In genomic region chr1:166691476-166691875, GRCh38 we compare ENCODE assay signal across 19 cellular contexts.
A peak's percentile ranks its signal among the peaks of the same experiment; 100 is the strongest.
DNase-seq lines count a peak whose midpoint lies in the region; ATAC-seq, FAIRE-seq and TF ChIP-seq lines count a peak whose summit lies in the region.
"Had no signal": no experiment of that assay in that cellular context is flagged by ENCODE, and none has a peak within 500 bp of the region (broad histone marks: within the 10 kb centered on the region; RNA-seq: fewer than 3 reads in every experiment).

No MANE protein-coding gene starts in this region.

- in situ Hi-C loops in K562 (cut with MboI): no loop called here

- no TSS peak for BruUV-seq in K562 (replicated peaks; lab: Mats Ljungman, UMichigan)

- DNase-seq in DMS53 (lab: John Stamatoyannopoulos, UW): peak; percentile 10
- no peak for DNase-seq in DMS53 treated with DMSO at 0.1 percent for 48 hours (lab: John Stamatoyannopoulos, UW; ENCODE audit: unreplicated experiment)
- peak; percentile 54 for DNase-seq in HT1080 (ENCODE audit: low read depth)
- peak in 1 of 4 experiments; percentile 31 for DNase-seq in K562 (ENCODE audit: extremely low read depth in 1 of 4, low spot score in 3 of 4)
- peak; percentile 53 to 64 for DNase-seq in trophoblast cell
- DNase-seq in effector CD4-positive, alpha-beta T cell: no peak
- DNase-seq in frontal cortex (ENCODE audit: low spot score in 2 of 2): no peak
- DNase-seq: CD4-positive, CD25-positive, alpha-beta regulatory T cell; DMS79; EL; KBM-7 had no signal

- H3K79me2 ChIP-seq in K562 (ENCODE audit: control insufficient read depth, insufficient read depth, low read length) (no peaks in the 10 kb centered on the region), trophoblast cell (ENCODE audit: control insufficient read depth, insufficient read depth, low read length, poor library complexity) (no peaks in the 10 kb centered on the region)

- no peak for TF ChIP-seq EP300 in K562 (IDR thresholded peaks at IDR 0.05; ENCODE audit: low read length)

- H3K14ac ChIP-seq in trophoblast cell (ENCODE audit: low read length): no peak overlapping the region

- no peaks in the 10 kb centered on the region for H3K79me1 ChIP-seq in trophoblast cell (ENCODE audit: low read length)

- FAIRE-seq in K562 (lab: Jason Lieb, UNC): no peak
- FAIRE-seq in frontal cortex (lab: Jason Lieb, UNC): no peak
- FAIRE-seq: G401.6, GM12891, GM19239, H54 had no signal

- H2BK12ac ChIP-seq in trophoblast cell (ENCODE audit: low read length): no peak overlapping the region

- H3K27me3 ChIP-seq in K562 (ENCODE audit: control insufficient read depth in 2 of 2, insufficient read depth in 2 of 2, low read length in 2 of 2) (no peaks in the 10 kb centered on the region), trophoblast cell (ENCODE audit: insufficient read depth, low read length) (no peaks in the 10 kb centered on the region)

- H3K4me2 ChIP-seq in K562 (ENCODE audit: insufficient read depth, low read length): no peak overlapping the region
- H3K4me2 ChIP-seq in trophoblast cell (ENCODE audit: low read length): no peak overlapping the region

- no peak overlapping the region for H3K4ac ChIP-seq in trophoblast cell (ENCODE audit: low read depth, low read length)

- TF ChIP-seq RAD21 in K562 (CRISPR knock-in tag; conservative IDR thresholded peaks at IDR 0.05 in 1 of 2, IDR thresholded peaks at IDR 0.05 in 1 of 2): no peak

- no peaks in the 10 kb centered on the region for H3K9me1 ChIP-seq in K562 (ENCODE audit: control insufficient read depth, insufficient read depth, low read length)

- H4K91ac ChIP-seq in trophoblast cell (ENCODE audit: low read depth, low read length): no peak overlapping the region

- no peak overlapping the region for H3K23ac ChIP-seq in trophoblast cell (ENCODE audit: low read length)

- H2AK5ac ChIP-seq in trophoblast cell (ENCODE audit: low read length): no peak overlapping the region

- H3K4me3 ChIP-seq in K562 (no peak overlapping the region), trophoblast cell (ENCODE audit: low read depth, low read length) (no peak overlapping the region)

- no peak overlapping the region for H2BK120ac ChIP-seq in trophoblast cell (ENCODE audit: insufficient read depth, low read length, poor library complexity)

- intact Hi-C loops in K562 (cut with micrococcal nuclease): no loop called here

- H3K9ac ChIP-seq in K562 (ENCODE audit: insufficient read depth in 1 of 2, low read depth in 2 of 2, low read length in 2 of 2): no peak overlapping the region
- no peak overlapping the region for H3K9ac ChIP-seq in trophoblast cell (ENCODE audit: low read length)

- peak overlapping the region; percentile 78 for H2AFZ ChIP-seq in K562 (ENCODE audit: low read depth, low read length)
- H2AFZ ChIP-seq in trophoblast cell (ENCODE audit: insufficient read depth, low read length, poor library complexity): no peak overlapping the region

- TF ChIP-seq POLR2A in K562 (conservative IDR thresholded peaks at IDR 0.05): no peak

- peaks cover 2% of the 10 kb centered on the region; the same call in 1 of the 2 replicates for H3K9me3 ChIP-seq in K562 (replicated peaks; ENCODE audit: control insufficient read depth, insufficient read depth, low read depth, low read length)
- H3K9me3 ChIP-seq in trophoblast cell (ENCODE audit: insufficient read depth, low read depth, low read length): no peaks in the 10 kb centered on the region

- no peaks in the 10 kb centered on the region for H4K20me1 ChIP-seq in K562 (replicated peaks; ENCODE audit: control insufficient read depth, insufficient read depth, low read length)

- no peaks in the 10 kb centered on the region for H3K36me3 ChIP-seq in K562 (ENCODE audit: control insufficient read depth, insufficient read depth, low read length)
- H3K36me3 ChIP-seq in trophoblast cell (ENCODE audit: control insufficient read depth in 1 of 2, insufficient read depth in 2 of 2, low read length in 2 of 2): no peaks in the 10 kb centered on the region

- H3K27ac ChIP-seq in K562 (ENCODE audit: extremely low read depth, low read depth, low read length): no peak overlapping the region
- no peak overlapping the region for H3K27ac ChIP-seq in trophoblast cell (ENCODE audit: low read depth, low read length)
- H3K27ac ChIP-seq: 22Rv1, HL-60 had no signal

- no peak for TF ChIP-seq CTCF in K562 (IDR thresholded peaks at IDR 0.05 in 2 of 3, conservative IDR thresholded peaks at IDR 0.05 in 1 of 3; ENCODE audit: insufficient read depth in 2 of 3, low read depth in 1 of 3, low read length in 3 of 3)

- H2BK5ac ChIP-seq in trophoblast cell (ENCODE audit: low read depth, low read length, poor library complexity): no peak overlapping the region

- no peak overlapping the region for H4K8ac ChIP-seq in trophoblast cell (ENCODE audit: low read depth, low read length)

- peak; percentile 38 for ATAC-seq in K562
- no peak for ATAC-seq in HG03565 (IDR thresholded peaks at IDR 0.05; ENCODE audit: unreplicated experiment)
- ATAC-seq: HCT116 had no signal

- H3K4me1 ChIP-seq in K562 (replicated peaks in 1 of 2; ENCODE audit: control insufficient read depth in 2 of 2, insufficient read depth in 2 of 2, low read length in 2 of 2) (peaks cover 4 to 44% of the 10 kb centered on the region in 2 experiments; a peak in 4 of 5 replicates), trophoblast cell (ENCODE audit: control insufficient read depth in 1 of 2, insufficient read depth in 2 of 2, low read length in 2 of 2) (no peaks in the 10 kb centered on the region)

- POLR2A ChIA-PET in K562 (lab: Yijun Ruan, JAX): interaction anchor here (1.2 to 3.0 kb wide), 2 partner anchors 8 to 12 kb away, joined by 3 to 16 read pairs; no protein-coding TSS in a partner anchor

- 20% methylated on average over 3 of the region's 3 CpGs for WGBS in K562 (ENCODE audit: insufficient coverage, low coverage, missing lambda C conversion rate)
- WGBS in trophoblast cell (ENCODE audit: extremely low coverage, insufficient coverage, insufficient read length): no CpG with 5 or more reads among the region's 3 CpGs

- CTCF ChIA-PET in K562 (lab: Yijun Ruan, JAX; ENCODE audit: low intra/inter-chr PET ratio): no interaction called here

- no peak overlapping the region for H4K12ac ChIP-seq in trophoblast cell (ENCODE audit: low read depth, low read length)

- H3K18ac ChIP-seq in trophoblast cell (ENCODE audit: low read length): no peak overlapping the region

TF ChIP-seq in K562, 482 proteins besides CTCF, POLR2A, EP300 and RAD21 (continues in another document):
- no peak for TF ChIP-seq ZBTB11 (CRISPR knock-in tag; IDR thresholded peaks at IDR 0.05)
- TF ChIP-seq THAP12 (CRISPR knock-in tag; IDR thresholded peaks at IDR 0.05): no peak
- no peak for TF ChIP-seq NR2C2 (CRISPR knock-in tag; IDR thresholded peaks at IDR 0.05)
- TF ChIP-seq NR2C2 (tag; IDR thresholded peaks at IDR 0.05): 0 out of 2 replicates have a peak, but pooled peaks have one; percentile 16
- TF ChIP-seq JUND (IDR thresholded peaks at IDR 0.05; ENCODE audit: borderline replicate concordance, low read depth, low read length): peak; percentile 59; the same call in 1 of the 2 replicates
- no peak for TF ChIP-seq JUND (tag; IDR thresholded peaks at IDR 0.05; ENCODE audit: borderline replicate concordance, low read depth, low read length)
- TF ChIP-seq CEBPG (CRISPR knock-in tag; IDR thresholded peaks at IDR 0.05): no peak
- TF ChIP-seq CEBPG (tag; conservative IDR thresholded peaks at IDR 0.05 in 1 of 2, IDR thresholded peaks at IDR 0.05 in 1 of 2): peak; percentile 35 to 51
- no peak for TF ChIP-seq FOXA1 (IDR thresholded peaks at IDR 0.05; ENCODE audit: borderline replicate concordance)
- no peak for TF ChIP-seq SPI1 (IDR thresholded peaks at IDR 0.05; ENCODE audit: borderline replicate concordance, low read depth, low read length)
- TF ChIP-seq SRSF1 (IDR thresholded peaks at IDR 0.05; ENCODE audit: low read depth, low read length): no peak
- 0 out of 2 replicates have a peak, but pooled peaks have one; percentile 45 for TF ChIP-seq HIVEP1 (CRISPR knock-in tag; IDR thresholded peaks at IDR 0.05)

Comparison
In these comparisons a context has a peak if more than half of its experiments do, and no peak if none do; other contexts are left out.
1. DNase-seq: peak in DMS53 (single experiment), HT1080 (single experiment) and trophoblast cell (2 of 2); none in DMS53 treated with DMSO at 0.1 percent for 48 hours (single experiment), effector CD4-positive, alpha-beta T cell (single experiment) and frontal cortex (0 of 2).